Comparison of ENCODE assay signal across 8 cellular contexts in genomic region chr17:6755731-6756184, GRCh38. TPM values are rescaled to one million over a fixed set of nuclear protein-coding genes. Genes with fewer than 3 reads are reported as not detected.
A peak's percentile ranks its signal among the peaks of the same experiment; 100 is the strongest.
DNase-seq lines count a peak whose midpoint lies in the region; ATAC-seq, FAIRE-seq and TF ChIP-seq lines count a peak whose summit lies in the region.

Gene XAF1 (plus strand): TSS chr17:6756046. CDS start chr17:6756079, 33 bp downstream.

- 2% methylated on average over 12 of the region's 14 CpGs for WGBS in K562 (ENCODE audit: insufficient coverage, low coverage, missing lambda C conversion rate)

- no peak for FAIRE-seq in K562 (lab: Jason Lieb, UNC)

- POLR2A ChIA-PET in T-cell (lab: Charles Lee) (interaction anchor here in 1 of 2 donors (0.7 kb wide), 1 partner anchor 105 kb away, joined by 3 read pairs; no protein-coding TSS in a partner anchor), K562 (lab: Yijun Ruan, JAX) (no interaction called here)

- peaks cover 3% of the 10 kb centered on the region in 2 experiments; a peak in 3 of 5 replicates for H3K4me1 ChIP-seq in K562 (replicated peaks in 1 of 2; ENCODE audit: control insufficient read depth in 2 of 2, insufficient read depth in 2 of 2, low read length in 2 of 2)
- peaks cover 12 to 68% of the 10 kb centered on the region in 2 donors for H3K4me1 ChIP-seq in left lung

- H3K27ac ChIP-seq in K562 (ENCODE audit: extremely low read depth, low read depth, low read length) (no peak within 1 kb of the TSS), left lung (peak within 1 kb of the TSS; percentile 85 to 91)

- peaks cover 0 to 5% of the 10 kb centered on the region in 2 experiments; a peak in 2 of 5 replicates for H3K27me3 ChIP-seq in K562 (ENCODE audit: control insufficient read depth in 2 of 2, insufficient read depth in 2 of 2, low read length in 2 of 2)
- no peaks in the 10 kb centered on the region for H3K27me3 ChIP-seq in left lung

- peak in 33 of 34 experiments; percentile 19 to 53 (median 39) for DNase-seq in T-cell
- no peak for DNase-seq in K562 (ENCODE audit: extremely low read depth in 1 of 4, low spot score in 3 of 4)
- DNase-seq in left lung = peak; percentile 56 to 76
- DNase-seq in stimulated activated CD8-positive, alpha-beta memory T cell treated with anti-CD3 and anti-CD28 coated beads, Interleukin-2, amount 100 ng/mL, for 1 hour (ENCODE audit: low read depth in 2 of 2) = peak; percentile 20 to 53

- no TSS peak for BruUV-seq in K562 (replicated peaks; lab: Mats Ljungman, UMichigan)

- peak within 1 kb of the TSS in 1 of 2 experiments; percentile 14; a peak in 2 of 4 replicates for H3K9ac ChIP-seq in K562 (ENCODE audit: insufficient read depth in 1 of 2, low read depth in 2 of 2, low read length in 2 of 2)

- H3K4me2 ChIP-seq in K562 (ENCODE audit: insufficient read depth, low read length) = peak within 1 kb of the TSS; percentile 41

- ATAC-seq in GM21529 (IDR thresholded peaks at IDR 0.05; ENCODE audit: unreplicated experiment) (peak; percentile 60), T-cell (replicated peaks in 1 of 4) (peak; percentile 80 to 84 (median 80)), K562 (peak; percentile 45), left lung (peak; percentile 72), HG03045 (IDR thresholded peaks at IDR 0.05; ENCODE audit: unreplicated experiment) (no peak), HG03439 (IDR thresholded peaks at IDR 0.05; ENCODE audit: unreplicated experiment) (no peak), HG02623 (IDR thresholded peaks at IDR 0.05; ENCODE audit: unreplicated experiment) (no peak)

- no peaks in the 10 kb centered on the region for H3K27me3 Mint-ChIP-seq in T-cell

- H3K36me3 ChIP-seq in K562 (ENCODE audit: control insufficient read depth, insufficient read depth, low read length) = no peaks in the 10 kb centered on the region
- H3K36me3 ChIP-seq in left lung = peaks cover 0 to 23% of the 10 kb centered on the region in 2 donors

- no peaks in the 10 kb centered on the region for H3K9me1 ChIP-seq in K562 (ENCODE audit: control insufficient read depth, insufficient read depth, low read length)

- no peak for TF ChIP-seq EP300 in K562 (IDR thresholded peaks at IDR 0.05; ENCODE audit: low read length)

- in situ Hi-C loops in K562 (cut with MboI) = no loop called here

- H3K9me3 Mint-ChIP-seq in T-cell = no peaks in the 10 kb centered on the region

- H3K79me2 ChIP-seq in K562 (ENCODE audit: control insufficient read depth, insufficient read depth, low read length) = no peaks in the 10 kb centered on the region

- no peaks in the 10 kb centered on the region for H4K20me1 ChIP-seq in K562 (replicated peaks; ENCODE audit: control insufficient read depth, insufficient read depth, low read length)

- H3K4me3 ChIP-seq in K562 (no peak within 1 kb of the TSS), left lung (peak within 1 kb of the TSS; percentile 39 to 68)

- intact Hi-C loops in K562 (cut with micrococcal nuclease) = loop anchor here (5.0 kb wide), 1 partner anchor 267 kb away; the partner anchor contains the start of gene BCL6B
- intact Hi-C loops in left lung (cut with DNase I) = no loop called here

- peak within 1 kb of the TSS; percentile 97 to 99 for H3K27ac Mint-ChIP-seq in T-cell

- no peak for TF ChIP-seq POLR2A in K562 (conservative IDR thresholded peaks at IDR 0.05)

- peak within 1 kb of the TSS; percentile 87 to 99 (median 98) for H3K4me3 Mint-ChIP-seq in T-cell

- peaks cover 31% of the 10 kb centered on the region for H3K36me3 Mint-ChIP-seq in T-cell

- no peak for TF ChIP-seq RAD21 in K562 (CRISPR knock-in tag; conservative IDR thresholded peaks at IDR 0.05 in 1 of 2, IDR thresholded peaks at IDR 0.05 in 1 of 2)

- H3K4me1 Mint-ChIP-seq in T-cell = peaks cover 57 to 60% (median 60%) of the 10 kb centered on the region in 3 donors

- H2AFZ ChIP-seq in K562 (ENCODE audit: low read depth, low read length) = peak within 1 kb of the TSS; percentile 45; the same call in 1 of the 2 replicates

- H3K9me3 ChIP-seq in K562 (replicated peaks; ENCODE audit: control insufficient read depth, insufficient read depth, low read depth, low read length) = no peaks in the 10 kb centered on the region
- no peaks in the 10 kb centered on the region for H3K9me3 ChIP-seq in left lung

- CTCF ChIA-PET in T-cell (lab: Charles Lee) = interaction anchor here in 1 of 2 donors (0.8 kb wide), 1 partner anchor 29 kb away, joined by 5 read pairs; no protein-coding TSS in a partner anchor
- CTCF ChIA-PET in K562 (lab: Yijun Ruan, JAX; ENCODE audit: low intra/inter-chr PET ratio) = no interaction called here

- TF ChIP-seq CTCF in K562 (IDR thresholded peaks at IDR 0.05 in 2 of 3, conservative IDR thresholded peaks at IDR 0.05 in 1 of 3; ENCODE audit: insufficient read depth in 2 of 3, low read depth in 1 of 3, low read length in 3 of 3) (no peak), left lung (IDR thresholded peaks at IDR 0.05) (no peak)

TF ChIP-seq in K562, 482 proteins besides CTCF, POLR2A, EP300 and RAD21 (continues in another document):
- TF ChIP-seq EP400 (IDR thresholded peaks at IDR 0.05) = no peak
- no peak for TF ChIP-seq BRF2 (IDR thresholded peaks at IDR 0.05; ENCODE audit: borderline replicate concordance, insufficient read depth, insufficient read length)
- TF ChIP-seq POLR2AphosphoS2 (IDR thresholded peaks at IDR 0.05; ENCODE audit: low read length) = no peak
- TF ChIP-seq XRCC4 (IDR thresholded peaks at IDR 0.05; ENCODE audit: extremely low read depth, insufficient read depth, insufficient read length) = no peak
- TF ChIP-seq NEUROD1 (IDR thresholded peaks at IDR 0.05; ENCODE audit: borderline replicate concordance, low read depth, low read length, partially characterized antibody) = no peak
- no peak for TF ChIP-seq NCOA1 (IDR thresholded peaks at IDR 0.05; ENCODE audit: low read depth)
- no peak for TF ChIP-seq ZNF592 (IDR thresholded peaks at IDR 0.05)
- no peak for TF ChIP-seq ETV6 (IDR thresholded peaks at IDR 0.05; ENCODE audit: borderline replicate concordance in 1 of 2, low read depth in 2 of 2, low read length in 1 of 2)
- TF ChIP-seq ETV6 (CRISPR knock-in tag; IDR thresholded peaks at IDR 0.05; ENCODE audit: borderline replicate concordance) = no peak
- no peak for TF ChIP-seq NR1H2 (CRISPR knock-in tag; IDR thresholded peaks at IDR 0.05)

RNA-seq across cellular contexts. Expression of gene XAF1, which starts in this region (rescaled TPM):
- total RNA-seq in T-cell = 100 to 1,000 TPM in 1 of 5 donors, 10 to 100 TPM in 4; 38.2 to 114 (median 72.5) TPM
- total RNA-seq in K562 (2011; cell fraction: chromatin; rRNA removed; ENCODE audit: low replicate concordance) = not detected in 2 replicates
- total RNA-seq in K562 (2011; cell fraction: nucleolus; rRNA removed) = not detected in 2 replicates
- total RNA-seq in K562 (2011; cell fraction: nucleoplasm; rRNA removed) = not detected in 2 replicates
- 0.09 TPM in 1 of 2 replicates, not detected in the other for total RNA-seq in K562 (2014; rRNA removed)
- total RNA-seq in K562 (2014; rRNA removed; fragmentation: Illumina TruSeq; extraction: Trizol) = 0.07 TPM in 1 of 2 replicates, not detected in the other
- total RNA-seq in K562 (2015; rRNA removed; fragmentation: Illumina TruSeq; extraction: Trizol) = 0.18 and 0.19 TPM in 2 replicates
- total RNA-seq in K562 (2021) = 0.22 and 0.47 TPM in 2 replicates
- polyA plus RNA-seq in K562 (2011; rRNA removed) = not detected in 2 replicates
- not detected in 2 replicates for polyA plus RNA-seq in K562 (2011; cell fraction: cytosol; rRNA removed)
- polyA plus RNA-seq in K562 (2011; cell fraction: nucleus; rRNA removed) = not detected in 2 replicates
- polyA plus RNA-seq in K562 (2012) = 0.34 and 1.4 TPM in 2 replicates
- 0.07 TPM in 1 of 2 replicates, not detected in the other for polyA plus RNA-seq in K562 (2014; fragmentation: Illumina TruSeq; extraction: Trizol)
- polyA plus RNA-seq in K562 (2014; fragmentation: Nextera tagmentation; extraction: Ambion mirVana) = under 1 TPM in 1 of 2 experiments, not detected in 1; 0.11 TPM
- polyA plus RNA-seq in K562 (2014; rRNA removed) = 0.07 TPM in 1 of 2 replicates, not detected in the other
- not detected in 2 replicates for polyA minus RNA-seq in K562 (2011; rRNA and poly(A)+ RNA removed)
- not detected in 2 replicates for polyA minus RNA-seq in K562 (2011; cell fraction: cytosol; rRNA and poly(A)+ RNA removed)
- polyA minus RNA-seq in K562 (2011; cell fraction: nucleus; rRNA and poly(A)+ RNA removed) = not detected in 2 replicates
- 10 to 100 TPM; 62.9 to 63.0 TPM for total RNA-seq in left lung

Comparison
In these comparisons a context has a peak if more than half of its experiments do, and no peak if none do; other contexts are left out.
1. RNA of gene XAF1 (total RNA-seq): 38.2 to 114 TPM in T-cell and 62.9 to 63.0 TPM in left lung; 0.07 to 0.47 TPM in K562; every median in the first group is over 10 times any median in the second.
2. ATAC-seq: peak in GM21529 (single experiment), T-cell (4 of 4), K562 (single experiment) and left lung (single experiment); none in HG03045 (single experiment), HG03439 (single experiment) and HG02623 (single experiment).
3. DNase-seq: peak in T-cell (33 of 34), left lung (2 of 2) and stimulated activated CD8-positive, alpha-beta memory T cell treated with anti-CD3 and anti-CD28 coated beads, Interleukin-2, amount 100 ng/mL, for 1 hour (2 of 2); none in K562 (0 of 4).